22 cellular contexts compared by ENCODE assay signal in genomic region chr21:24197956-24198355, GRCh38.
DNase-seq lines count a peak whose midpoint lies in the region; ATAC-seq, FAIRE-seq and TF ChIP-seq lines count a peak whose summit lies in the region.
"Had no signal": no experiment of that assay in that cellular context is flagged by ENCODE, and none has a peak within 500 bp of the region (broad histone marks: within the 10 kb centered on the region; RNA-seq: fewer than 3 reads in every experiment).

No MANE protein-coding gene starts in this region.

- no peak overlapping the region for H3K56ac ChIP-seq in IMR-90 (ENCODE audit: extremely low read depth, insufficient read depth, low read length)

- no peak overlapping the region for H2BK20ac ChIP-seq in IMR-90 (ENCODE audit: low read depth, low read length)

- no peak overlapping the region for H2BK120ac ChIP-seq in IMR-90 (ENCODE audit: low read depth, low read length)

- BruUV-seq in IMR-90 (replicated peaks; lab: Mats Ljungman, UMichigan) (no TSS peak), GM12878 (replicated peaks; lab: Mats Ljungman, UMichigan) (no TSS peak)

- H3K27ac ChIP-seq in IMR-90 (ENCODE audit: insufficient read depth, low read length) (no peak overlapping the region), GM12878 (ENCODE audit: control insufficient read depth, insufficient read depth) (no peak overlapping the region), vagina (no peak overlapping the region), right atrium auricular region (no peak overlapping the region)
- H3K27ac ChIP-seq: 22Rv1; BLaER1 treated with 17β-estradiol and CSF1 and Interleukin-3, amounts not matched to agents 10 nM and 100 nM had no signal

- H2AK5ac ChIP-seq in IMR-90 (ENCODE audit: low read depth, low read length), result no peak overlapping the region

- H4K20me1 ChIP-seq in IMR-90 (ENCODE audit: insufficient read depth, low read length) (no peaks in the 10 kb centered on the region), GM12878 (ENCODE audit: control insufficient read depth, insufficient read depth) (no peaks in the 10 kb centered on the region)
- H4K20me1 ChIP-seq: BLaER1 treated with 17β-estradiol and CSF1 and Interleukin-3, amounts not matched to agents 10 nM and 100 nM had no signal

- CTCF ChIA-PET in IMR-90 (lab: Yijun Ruan, JAX), result no interaction called here
- CTCF ChIA-PET in GM12878 (lab: Yijun Ruan, JAX), result interaction anchor here (0.6 kb wide), 2 partner anchors 28 to 1000 kb away, joined by 3 read pairs; no protein-coding TSS in a partner anchor

- TF ChIP-seq RAD21 in IMR-90 (IDR thresholded peaks at IDR 0.05; ENCODE audit: low read length) (no peak), GM12878 (IDR thresholded peaks at IDR 0.05; ENCODE audit: insufficient read depth, low read depth, low read length) (no peak)

- H4K8ac ChIP-seq in IMR-90 (ENCODE audit: low read depth in 2 of 2, low read length in 2 of 2), result no peak overlapping the region

- no peaks in the 10 kb centered on the region for H3K27me3 ChIP-seq in IMR-90 (ENCODE audit: control insufficient read depth, insufficient read depth, low read length)
- H3K27me3 ChIP-seq in adipocyte (replicated peaks; ENCODE audit: control insufficient read depth, insufficient read depth, low read length), result no peaks in the 10 kb centered on the region
- no peaks in the 10 kb centered on the region for H3K27me3 ChIP-seq in GM12878 (replicated peaks in 1 of 2; ENCODE audit: control insufficient read depth in 2 of 2, insufficient read depth in 2 of 2, low read length in 1 of 2)
- H3K27me3 ChIP-seq in BE2C, result no peaks in the 10 kb centered on the region
- H3K27me3 ChIP-seq in vagina, result no peaks in the 10 kb centered on the region
- H3K27me3 ChIP-seq in right atrium auricular region, result no peaks in the 10 kb centered on the region
- H3K27me3 ChIP-seq: BLaER1 treated with 17β-estradiol and CSF1 and Interleukin-3, amounts not matched to agents 10 nM and 100 nM had no signal

- H3K9me3 ChIP-seq in IMR-90 (ENCODE audit: control insufficient read depth, insufficient read depth, low read length) (peaks cover 1% of the 10 kb centered on the region; the same call in 1 of the 2 replicates), adipocyte (ENCODE audit: control insufficient read depth, low read length) (no peaks in the 10 kb centered on the region), GM12878 (replicated peaks; ENCODE audit: control insufficient read depth, insufficient read depth, low read length) (no peaks in the 10 kb centered on the region), BE2C (no peaks in the 10 kb centered on the region), vagina (no peaks in the 10 kb centered on the region), right atrium auricular region (no peaks in the 10 kb centered on the region)
- H3K9me3 ChIP-seq: BLaER1 treated with 17β-estradiol and CSF1 and Interleukin-3, amounts not matched to agents 10 nM and 100 nM had no signal

- peak; percentile 59 for ATAC-seq in IMR-90 (ENCODE audit: low read depth)
- no peak for ATAC-seq in GM12878
- ATAC-seq in GM21717 (IDR thresholded peaks at IDR 0.05; ENCODE audit: unreplicated experiment), result no peak
- ATAC-seq: GM23338, HCT116 had no signal

- RAD21 ChIA-PET in GM12878 (lab: Charles Lee; ENCODE audit: unreplicated experiment), result no interaction called here

- TF ChIP-seq CTCF in IMR-90 (conservative IDR thresholded peaks at IDR 0.05; ENCODE audit: low read depth, low read length) (no peak), GM12878 (IDR thresholded peaks at IDR 0.05 in 2 of 3, conservative IDR thresholded peaks at IDR 0.05 in 1 of 3; ENCODE audit: control insufficient read depth in 2 of 3, extremely low read depth in 1 of 3, insufficient read depth in 1 of 3, low read depth in 3 of 3, low read length in 3 of 3) (no peak), fibroblast of pulmonary artery (IDR thresholded peaks at IDR 0.05; ENCODE audit: low read length, missing control alignments) (no peak), BE2C (IDR thresholded peaks at IDR 0.05; ENCODE audit: low read depth, low read length) (no peak), vagina (IDR thresholded peaks at IDR 0.05) (no peak), right atrium auricular region (IDR thresholded peaks at IDR 0.05) (no peak)

- H3K4me2 ChIP-seq in IMR-90 (ENCODE audit: low read depth, low read length) (no peak overlapping the region), GM12878 (ENCODE audit: control insufficient read depth, insufficient read depth) (no peak overlapping the region)
- H3K4me2 ChIP-seq: BLaER1 treated with 17β-estradiol and CSF1 and Interleukin-3, amounts not matched to agents 10 nM and 100 nM; GM23338 had no signal

- dilution Hi-C loops in IMR-90 (cut with HindIII; ENCODE audit: low sequenced_read_pairs, unreplicated experiment), result no loop called here

- in situ Hi-C loops in IMR-90 (cut with MboI; ENCODE audit: low sequenced_read_pairs), result no loop called here
- in situ Hi-C loops in GM12878 (cut with MboI), result no loop called here

- H3K4me3 ChIP-seq in IMR-90 (ENCODE audit: insufficient read depth, low read depth, low read length) (no peak overlapping the region), adipocyte (ENCODE audit: low read length) (no peak overlapping the region), GM12878 (no peak overlapping the region), fibroblast of pulmonary artery (replicated peaks; ENCODE audit: low read depth, low read length) (no peak overlapping the region), BE2C (ENCODE audit: low read depth, low read length) (no peak overlapping the region), vagina (no peak overlapping the region), right atrium auricular region (no peak overlapping the region)
- H3K4me3 ChIP-seq: BLaER1 treated with 17β-estradiol and CSF1 and Interleukin-3, amounts not matched to agents 10 nM and 100 nM; GM23338 had no signal

- no peak for TF ChIP-seq POLR2A in IMR-90 (IDR thresholded peaks at IDR 0.05; ENCODE audit: low read depth, low read length)
- TF ChIP-seq POLR2A in GM12878 (IDR thresholded peaks at IDR 0.05; ENCODE audit: low read depth, low read length), result no peak
- no peak for TF ChIP-seq POLR2A in vagina (IDR thresholded peaks at IDR 0.05)

- H3K4ac ChIP-seq in IMR-90 (ENCODE audit: low read depth, low read length), result no peak overlapping the region

- H4K5ac ChIP-seq in IMR-90 (ENCODE audit: low read depth, low read length), result no peak overlapping the region

- H3K36me3 ChIP-seq in IMR-90 (ENCODE audit: control insufficient read depth, insufficient read depth, low read length) (no peaks in the 10 kb centered on the region), adipocyte (ENCODE audit: control insufficient read depth, insufficient read depth, low read length, severe bottlenecking) (no peaks in the 10 kb centered on the region), GM12878 (ENCODE audit: control insufficient read depth in 2 of 2, insufficient read depth in 2 of 2, low read length in 1 of 2) (no peaks in the 10 kb centered on the region), BE2C (no peaks in the 10 kb centered on the region), vagina (no peaks in the 10 kb centered on the region), right atrium auricular region (no peaks in the 10 kb centered on the region)
- H3K36me3 ChIP-seq: BLaER1 treated with 17β-estradiol and CSF1 and Interleukin-3, amounts not matched to agents 10 nM and 100 nM had no signal

- H3K14ac ChIP-seq in IMR-90 (replicated peaks; ENCODE audit: low read depth, low read length), result no peak overlapping the region

- no peaks in the 10 kb centered on the region for H3K79me1 ChIP-seq in IMR-90 (ENCODE audit: low read depth in 1 of 2, low read length in 2 of 2)

- H3K79me2 ChIP-seq in GM12878 (ENCODE audit: control insufficient read depth, insufficient read depth, low read length), result no peaks in the 10 kb centered on the region

- POLR2A ChIA-PET in IMR-90 (lab: Charles Lee; ENCODE audit: unreplicated experiment) (no interaction called here), GM12878 (lab: Charles Lee) (no interaction called here)

- intact Hi-C loops in IMR-90 (cut with micrococcal nuclease) (no loop called here), GM12878 (cut with micrococcal nuclease; ENCODE audit: unreplicated experiment) (no loop called here), vagina (cut with DNase I) (no loop called here)

- FAIRE-seq in GM12878 (lab: Jason Lieb, UNC), result no peak
- FAIRE-seq: D721Med, GM12891, GM18507 had no signal

- H2AFZ ChIP-seq in IMR-90 (replicated peaks; ENCODE audit: low read length, poor library complexity) (no peak overlapping the region), GM12878 (ENCODE audit: control insufficient read depth, low read depth, low read length) (no peak overlapping the region)
- H2AFZ ChIP-seq: GM23338 had no signal

- TF ChIP-seq EP300 in GM12878 (IDR thresholded peaks at IDR 0.05; ENCODE audit: borderline replicate concordance in 1 of 2, control insufficient read depth in 1 of 2, low read depth in 2 of 2, low read length in 2 of 2), result no peak

- H3K4me1 ChIP-seq in IMR-90 (ENCODE audit: control insufficient read depth, insufficient read depth, low read length) (no peaks in the 10 kb centered on the region), adipocyte (ENCODE audit: control insufficient read depth, insufficient read depth, low read length) (no peaks in the 10 kb centered on the region), GM12878 (ENCODE audit: control insufficient read depth, insufficient read depth, low read length) (no peaks in the 10 kb centered on the region), BE2C (no peaks in the 10 kb centered on the region; the same call in 1 of the 2 replicates), vagina (no peaks in the 10 kb centered on the region), right atrium auricular region (no peaks in the 10 kb centered on the region)
- H3K4me1 ChIP-seq: BLaER1 treated with 17β-estradiol and CSF1 and Interleukin-3, amounts not matched to agents 10 nM and 100 nM had no signal

- no peak overlapping the region for H3K9ac ChIP-seq in IMR-90 (ENCODE audit: low read depth, low read length)
- H3K9ac ChIP-seq in adipocyte (ENCODE audit: low read length), result no peak overlapping the region
- no peak overlapping the region for H3K9ac ChIP-seq in GM12878 (ENCODE audit: control insufficient read depth, insufficient read depth, low read length)
- H3K9ac ChIP-seq: BLaER1 treated with 17β-estradiol and CSF1 and Interleukin-3, amounts not matched to agents 10 nM and 100 nM had no signal

- peak; percentile 20 for DNase-seq in IMR-90
- DNase-seq in adipocyte (ENCODE audit: low read depth), result peak; percentile 27
- DNase-seq in GM12878 (ENCODE audit: low read depth, low spot score), result no peak
- peak; percentile 2 for DNase-seq in fibroblast of pulmonary artery (ENCODE audit: low read depth)
- no peak for DNase-seq in BE2C
- DNase-seq in vagina (ENCODE audit: extremely low spot score in 2 of 2), result no peak
- no peak for DNase-seq in right atrium auricular region (ENCODE audit: low spot score)
- DNase-seq: CD4-positive, alpha-beta T cell; CD8-positive, alpha-beta memory T cell; DMS 273 treated with DMSO at 0.1 percent for 48 hours; DMS79; EL; GDM1; H9 had no signal

- no peak overlapping the region for H3K18ac ChIP-seq in IMR-90 (ENCODE audit: low read depth, low read length)

- H3K23ac ChIP-seq in IMR-90 (ENCODE audit: low read depth, low read length), result no peak overlapping the region

- H3K9me1 ChIP-seq in IMR-90 (ENCODE audit: insufficient read depth, low read length), result no peaks in the 10 kb centered on the region

- SMC1A ChIA-PET in GM12878 (lab: Charles Lee; ENCODE audit: uncharacterized antibody, unreplicated experiment), result no interaction called here

- no peak overlapping the region for H2AK9ac ChIP-seq in IMR-90 (replicated peaks; ENCODE audit: low read depth, low read length, poor library complexity)

- no peak overlapping the region for H2BK5ac ChIP-seq in IMR-90 (ENCODE audit: low read depth, low read length, poor library complexity, severe bottlenecking)

- H4K91ac ChIP-seq in IMR-90 (ENCODE audit: insufficient read depth, low read depth, low read length), result no peak overlapping the region

- H2BK15ac ChIP-seq in IMR-90 (ENCODE audit: low read depth, low read length), result no peak overlapping the region

Comparison
In these comparisons a context has a peak if more than half of its experiments do, and no peak if none do; other contexts are left out.
1. DNase-seq: peak in IMR-90 (single experiment), adipocyte (single experiment) and fibroblast of pulmonary artery (single experiment); none in GM12878 (single experiment), BE2C (single experiment), vagina (0 of 2) and right atrium auricular region (single experiment).